ENCODE assay signal across 14 cellular contexts in genomic region chr9:88313364-88314220, GRCh38.
DNase-seq lines count a peak whose midpoint lies in the region; ATAC-seq, FAIRE-seq and TF ChIP-seq lines count a peak whose summit lies in the region.
"Had no signal": no experiment of that assay in that cellular context is flagged by ENCODE, and none has a peak within 500 bp of the region (broad histone marks: within the 10 kb centered on the region; RNA-seq: fewer than 3 reads in every experiment).

No MANE protein-coding gene starts in this region.

- H3K4me2 ChIP-seq in astrocyte (ENCODE audit: low read length): no peak overlapping the region

- H3K27ac ChIP-seq in CD8-positive, alpha-beta T cell (ENCODE audit: low read depth, low read length): no peak overlapping the region
- H3K27ac ChIP-seq in astrocyte (ENCODE audit: low read depth, low read length) (no peak overlapping the region), upper lobe of right lung (no peak overlapping the region)
- H3K27ac ChIP-seq: gastrocnemius medialis had no signal

- H3K27me3 Mint-ChIP-seq in CD8-positive, alpha-beta T cell (ENCODE audit: low read depth): no peaks in the 10 kb centered on the region
- H3K27me3 Mint-ChIP-seq in astrocyte (ENCODE audit: low read depth, unreplicated experiment): peaks cover 9% of the 10 kb centered on the region

- no peak for TF ChIP-seq CTCF in CD8-positive, alpha-beta T cell (IDR thresholded peaks at IDR 0.05)
- TF ChIP-seq CTCF in astrocyte (IDR thresholded peaks at IDR 0.05; ENCODE audit: insufficient read depth, low read depth, low read length) (no peak), upper lobe of right lung (IDR thresholded peaks at IDR 0.05) (no peak)

- H3K4me3 ChIP-seq in CD8-positive, alpha-beta T cell (ENCODE audit: low read depth, low read length): no peak overlapping the region
- H3K4me3 ChIP-seq in astrocyte (ENCODE audit: insufficient read depth, low read depth, low read length): no peak overlapping the region
- H3K4me3 ChIP-seq in upper lobe of right lung: no peak overlapping the region
- H3K4me3 ChIP-seq: gastrocnemius medialis had no signal

- no peaks in the 10 kb centered on the region for H3K27me3 ChIP-seq in CD8-positive, alpha-beta T cell (ENCODE audit: insufficient read depth, low read length)
- H3K27me3 ChIP-seq in astrocyte (ENCODE audit: insufficient read depth, low read length) (no peaks in the 10 kb centered on the region), upper lobe of right lung (no peaks in the 10 kb centered on the region)
- H3K27me3 ChIP-seq: gastrocnemius medialis had no signal

- no peaks in the 10 kb centered on the region for H3K9me3 ChIP-seq in CD8-positive, alpha-beta T cell (ENCODE audit: low read length)
- no peaks in the 10 kb centered on the region for H3K9me3 ChIP-seq in astrocyte (ENCODE audit: insufficient read depth, low read depth, low read length)
- no peaks in the 10 kb centered on the region for H3K9me3 ChIP-seq in upper lobe of right lung
- H3K9me3 ChIP-seq: gastrocnemius medialis had no signal

- H3K9me3 Mint-ChIP-seq in CD8-positive, alpha-beta T cell: no peaks in the 10 kb centered on the region
- no peaks in the 10 kb centered on the region for H3K9me3 Mint-ChIP-seq in astrocyte (ENCODE audit: unreplicated experiment)

- no peaks in the 10 kb centered on the region for H3K36me3 Mint-ChIP-seq in CD8-positive, alpha-beta T cell
- H3K36me3 Mint-ChIP-seq in astrocyte (ENCODE audit: low read depth, unreplicated experiment): no peaks in the 10 kb centered on the region

- H3K79me2 ChIP-seq in astrocyte (ENCODE audit: insufficient read depth, low read length): no peaks in the 10 kb centered on the region

- peaks cover 13% of the 10 kb centered on the region for H3K4me1 ChIP-seq in CD8-positive, alpha-beta T cell (ENCODE audit: insufficient read depth, low read length)
- H3K4me1 ChIP-seq in astrocyte (ENCODE audit: insufficient read depth, low read length): no peaks in the 10 kb centered on the region
- H3K4me1 ChIP-seq in upper lobe of right lung: no peaks in the 10 kb centered on the region
- H3K4me1 ChIP-seq: gastrocnemius medialis had no signal

- no peak for FAIRE-seq in astrocyte (lab: Jason Lieb, UNC)
- FAIRE-seq: GM12892, TTC549 had no signal

- H3K27ac Mint-ChIP-seq in CD8-positive, alpha-beta T cell: peak overlapping the region; percentile 52
- peak overlapping the region; percentile 56 for H3K27ac Mint-ChIP-seq in astrocyte (ENCODE audit: unreplicated experiment)

- no peak overlapping the region for H3K9ac ChIP-seq in astrocyte (ENCODE audit: low read length)

- DNase-seq in CD8-positive, alpha-beta T cell: peak in 1 of 7 experiments; percentile 32
- DNase-seq in activated CD4-positive, alpha-beta T cell treated with anti-CD3 and anti-CD28 coated beads for 4 hours: peak; percentile 52 to 62
- DNase-seq in astrocyte (ENCODE audit: low read depth) (no peak), DMS 273 (lab: John Stamatoyannopoulos, UW; ENCODE audit: unreplicated experiment) (no peak), upper lobe of right lung (no peak)
- peak in 2 of 3 donors; percentile 16 to 27 for DNase-seq in stimulated activated CD4-positive, alpha-beta T cell treated with anti-CD3 and anti-CD28 coated beads, Interleukin-12 subunit alpha, Interleukin-12 subunit beta, amount 100 ng/mL, for 48 hours (ENCODE audit: low read depth in 2 of 3, low spot score in 1 of 3)
- DNase-seq in effector CD8-positive, alpha-beta T cell (lab: John Stamatoyannopoulos, UW): no peak
- DNase-seq: C1 segment of cervical spinal cord, cerebellar nuclear complex, gastrocnemius medialis, NCI-H1048 had no signal

- POLR2A ChIA-PET in CD8-positive, alpha-beta T cell (lab: Charles Lee): no interaction called here

- CTCF ChIA-PET in CD8-positive, alpha-beta T cell (lab: Charles Lee): no interaction called here

- H3K4me3 Mint-ChIP-seq in CD8-positive, alpha-beta T cell: no peak overlapping the region
- H3K4me3 Mint-ChIP-seq in astrocyte (ENCODE audit: unreplicated experiment): no peak overlapping the region

- no peak for ATAC-seq in CD8-positive, alpha-beta T cell
- ATAC-seq in GM19463 (IDR thresholded peaks at IDR 0.05; ENCODE audit: unreplicated experiment) (no peak), upper lobe of right lung (no peak)
- ATAC-seq: gastrocnemius medialis had no signal

- H2AFZ ChIP-seq in astrocyte (ENCODE audit: low read depth, low read length): no peak overlapping the region

- H3K36me3 ChIP-seq in CD8-positive, alpha-beta T cell (ENCODE audit: insufficient read depth, low read length): no peaks in the 10 kb centered on the region
- H3K36me3 ChIP-seq in astrocyte (ENCODE audit: insufficient read depth, low read length) (no peaks in the 10 kb centered on the region), upper lobe of right lung (no peaks in the 10 kb centered on the region)
- H3K36me3 ChIP-seq: gastrocnemius medialis had no signal

- no peaks in the 10 kb centered on the region for H4K20me1 ChIP-seq in astrocyte (ENCODE audit: insufficient read depth, low read length)

- intact Hi-C loops in CD8-positive, alpha-beta T cell (cut with DNase I, micrococcal nuclease): no loop called here
- intact Hi-C loops in upper lobe of right lung (cut with DNase I): no loop called here

- H3K4me1 Mint-ChIP-seq in CD8-positive, alpha-beta T cell (ENCODE audit: low read depth): peaks cover 21% of the 10 kb centered on the region
- peaks cover 14% of the 10 kb centered on the region for H3K4me1 Mint-ChIP-seq in astrocyte (ENCODE audit: low read depth, unreplicated experiment)

Comparison
In these comparisons a context has a peak if more than half of its experiments do, and no peak if none do; other contexts are left out.
1. DNase-seq: peak in activated CD4-positive, alpha-beta T cell treated with anti-CD3 and anti-CD28 coated beads for 4 hours (2 of 2) and stimulated activated CD4-positive, alpha-beta T cell treated with anti-CD3 and anti-CD28 coated beads, Interleukin-12 subunit alpha, Interleukin-12 subunit beta, amount 100 ng/mL, for 48 hours (2 of 3); none in astrocyte (single experiment), DMS 273 (single experiment), effector CD8-positive, alpha-beta T cell (single experiment) and upper lobe of right lung (single experiment).